In the genomic region with DNA sequence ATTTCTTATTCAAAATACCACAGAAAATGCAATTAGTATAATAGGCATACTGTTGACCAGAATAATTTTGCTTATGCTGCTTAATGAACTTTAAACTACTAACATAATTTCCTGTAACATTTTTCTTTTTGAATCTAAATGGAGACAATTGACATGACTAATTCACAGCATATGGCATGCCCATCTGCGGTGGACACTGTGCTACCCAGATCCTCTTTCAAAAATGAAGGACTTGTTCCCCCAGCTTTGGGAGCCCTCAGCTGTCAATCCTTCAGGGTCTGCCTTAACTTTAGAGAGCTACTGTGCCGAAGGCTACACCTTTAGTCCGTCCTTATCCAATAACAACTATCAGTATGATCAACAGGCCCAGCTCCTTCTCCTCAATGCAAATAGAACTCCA, we compare ENCODE assay signal across 17 cellular contexts.
DNase-seq lines count a peak whose midpoint lies in the region; ATAC-seq, FAIRE-seq and TF ChIP-seq lines count a peak whose summit lies in the region.
"Had no signal": no experiment of that assay in that cellular context is flagged by ENCODE, and none has a peak within 500 bp of the region (broad histone marks: within the 10 kb centered on the region; RNA-seq: fewer than 3 reads in every experiment).

No MANE protein-coding gene starts in this region.

- peak; percentile 67 for FAIRE-seq in D721Med (lab: Jason Lieb, UNC)
- FAIRE-seq: GM12891 had no signal

- H3K27ac Mint-ChIP-seq in glutamatergic neuron (ENCODE audit: unreplicated experiment), result peak overlapping the region; percentile 19
- H3K27ac Mint-ChIP-seq: CD4-positive, CD25-positive, alpha-beta regulatory T cell; CD8-positive, alpha-beta memory T cell; HFFc6 had no signal

- DNase-seq in D721Med (ENCODE audit: insufficient read length, low spot score) (no peak), G401 (ENCODE audit: low spot score) (peak; percentile 70), NCI-H82 treated with DMSO at 0.1 percent for 48 hours (lab: John Stamatoyannopoulos, UW; ENCODE audit: unreplicated experiment) (peak; percentile 26), glutamatergic neuron (no peak), NCI-H2081 (lab: John Stamatoyannopoulos, UW) (no peak), Kasumi-1 (lab: John Stamatoyannopoulos, UW) (no peak)
- DNase-seq: BE2C; CD4-positive, CD25-positive, alpha-beta regulatory T cell; CD8-positive, alpha-beta memory T cell; COR-L47; DMS79 treated with DMSO at 0.1 percent for 48 hours; GOT3; H7; HFFc6 had no signal

- peaks cover 5% of the 10 kb centered on the region for H3K4me1 Mint-ChIP-seq in glutamatergic neuron (ENCODE audit: low read depth, unreplicated experiment)
- H3K4me1 Mint-ChIP-seq: CD4-positive, CD25-positive, alpha-beta regulatory T cell; CD8-positive, alpha-beta memory T cell had no signal

- ATAC-seq in GM18519 (IDR thresholded peaks at IDR 0.05; ENCODE audit: low FRiP score, unreplicated experiment), result no peak
- ATAC-seq: HCT116 had no signal

- no peak for TF ChIP-seq CTCF in D721Med (IDR thresholded peaks at IDR 0.05; ENCODE audit: insufficient read depth, missing control alignments)
- no peak for TF ChIP-seq CTCF in glutamatergic neuron (IDR thresholded peaks at IDR 0.05; ENCODE audit: partially characterized antibody, unreplicated experiment)

- H3K4me3 Mint-ChIP-seq in glutamatergic neuron (ENCODE audit: unreplicated experiment), result no peak overlapping the region
- H3K4me3 Mint-ChIP-seq: CD8-positive, alpha-beta memory T cell; HFFc6 had no signal

- in situ Hi-C loops in G401 (cut with HindIII; ENCODE audit: low sequenced_read_pairs), result no loop called here

- H3K36me3 Mint-ChIP-seq in glutamatergic neuron (ENCODE audit: unreplicated experiment), result peaks cover 20% of the 10 kb centered on the region
- H3K36me3 Mint-ChIP-seq: CD4-positive, CD25-positive, alpha-beta regulatory T cell; CD8-positive, alpha-beta memory T cell had no signal

- peaks cover 6% of the 10 kb centered on the region for H3K27me3 Mint-ChIP-seq in glutamatergic neuron (ENCODE audit: unreplicated experiment)
- H3K27me3 Mint-ChIP-seq: CD4-positive, CD25-positive, alpha-beta regulatory T cell; CD8-positive, alpha-beta memory T cell had no signal

- H3K9me3 Mint-ChIP-seq in glutamatergic neuron (ENCODE audit: unreplicated experiment), result peaks cover 13% of the 10 kb centered on the region

Comparison
In these comparisons a context has a peak if more than half of its experiments do, and no peak if none do; other contexts are left out.
1. DNase-seq: peak in G401 (single experiment) and NCI-H82 treated with DMSO at 0.1 percent for 48 hours (single experiment); none in D721Med (single experiment), glutamatergic neuron (single experiment), NCI-H2081 (0 of 2) and Kasumi-1 (0 of 2).